Comparison of ENCODE assay signal across 1 cellular context in genomic region chrX:48676106-48676892, GRCh38.
TF ChIP-seq lines count a peak whose summit lies in the region.

No MANE protein-coding gene starts in this region.

TF ChIP-seq in K562, 482 proteins besides CTCF, POLR2A, EP300 and RAD21 (continued from another document and continues in another):
- TF ChIP-seq ATF6 (CRISPR knock-in tag; IDR thresholded peaks at IDR 0.05) (no peak), SETDB1 (IDR thresholded peaks at IDR 0.05; ENCODE audit: low read length) (no peak), RBM39 (optimal IDR thresholded peaks at IDR 0.05; ENCODE audit: low read depth, low read length) (no peak), CBFA2T2 (conservative IDR thresholded peaks at IDR 0.05) (no peak), CTBP1 (IDR thresholded peaks at IDR 0.05; ENCODE audit: borderline replicate concordance) (peak; percentile 61), HOXB6 (CRISPR knock-in tag; IDR thresholded peaks at IDR 0.05; ENCODE audit: borderline replicate concordance) (no peak), CBX5 (IDR thresholded peaks at IDR 0.05; ENCODE audit: borderline replicate concordance, low read depth) (no peak), ESRRA (IDR thresholded peaks at IDR 0.05; ENCODE audit: borderline replicate concordance, low read depth) (peak; percentile 63; the same call in 1 of the 2 replicates), FOXO4 (CRISPR knock-in tag; IDR thresholded peaks at IDR 0.05) (no peak), ZHX1 (conservative IDR thresholded peaks at IDR 0.05; ENCODE audit: low read length) (no peak), ZBTB26 (CRISPR knock-in tag; IDR thresholded peaks at IDR 0.05) (no peak), FOXP4 (CRISPR knock-in tag; IDR thresholded peaks at IDR 0.05; ENCODE audit: borderline replicate concordance) (no peak), STAT5A (IDR thresholded peaks at IDR 0.05; ENCODE audit: borderline replicate concordance, low read length) (no peak), TEAD4 (IDR thresholded peaks at IDR 0.05; ENCODE audit: low read length) (no peak), TEAD4 (CRISPR knock-in tag; IDR thresholded peaks at IDR 0.05; ENCODE audit: borderline replicate concordance) (no peak), CCNT2 (IDR thresholded peaks at IDR 0.05; ENCODE audit: borderline replicate concordance, extremely low read depth, insufficient read length, low read depth, low read length) (no peak), ZBTB2 (IDR thresholded peaks at IDR 0.05) (peak; percentile 78), NR2C1 (IDR thresholded peaks at IDR 0.05) (no peak), NR2C1 (tag; IDR thresholded peaks at IDR 0.05) (0 out of 2 replicates have a peak, but pooled peaks have one; percentile 11), DDX20 (tag; IDR thresholded peaks at IDR 0.05; ENCODE audit: low read depth) (no peak), HDAC8 (tag; IDR thresholded peaks at IDR 0.05) (no peak), NR1H2 (CRISPR knock-in tag; IDR thresholded peaks at IDR 0.05) (no peak), AFF1 (IDR thresholded peaks at IDR 0.05; ENCODE audit: low read depth in 1 of 2, partially characterized antibody in 2 of 2) (no peak), CAMTA2 (CRISPR knock-in tag; conservative IDR thresholded peaks at IDR 0.05) (no peak), GATAD2B (IDR thresholded peaks at IDR 0.05; ENCODE audit: borderline replicate concordance) (no peak), REST (CRISPR knock-in tag; IDR thresholded peaks at IDR 0.05; ENCODE audit: low read depth) (no peak), CHAMP1 (IDR thresholded peaks at IDR 0.05) (no peak), ZBTB34 (CRISPR knock-in tag; IDR thresholded peaks at IDR 0.05) (no peak), XRCC3 (IDR thresholded peaks at IDR 0.05) (no peak)
